In genomic region chr1:100147875-100148274, GRCh38 we compare ENCODE assay signal across 19 cellular contexts. TPM values are rescaled to one million over a fixed set of nuclear protein-coding genes. Genes with fewer than 3 reads are reported as not detected.
"Had no signal": no experiment of that assay in that cellular context is flagged by ENCODE, and none has a peak within 500 bp of the region (broad histone marks: within the 10 kb centered on the region; RNA-seq: fewer than 3 reads in every experiment).

No MANE protein-coding gene starts in this region.

- H3K4me3 Mint-ChIP-seq: activated naive CD4-positive, alpha-beta T cell treated with anti-CD3 and anti-CD28 coated beads for 36 hours; activated naive CD8-positive, alpha-beta T cell treated with anti-CD3 and anti-CD28 coated beads, Interleukin-2, amount 50 U/mL, for 24 hours; activated T-helper 1 cell treated with anti-CD3 and anti-CD28 coated beads, Interleukin-12 subunit alpha, Interleukin-12 subunit beta, Interleukin-2, Interleukin-4 antibody, amounts not matched to agents 30 ng/mL and 10 ng/mL and 1 ng/mL, durations not matched to agents 14 hours and 24 hours and 36 hours; mesothelial cell of epicardium; stimulated activated effector memory CD8-positive, alpha-beta T cell treated with anti-CD3 and anti-CD28 coated beads, Interleukin-12 subunit alpha, Interleukin-12 subunit beta, amount 100 ng/mL, for 72 hours had no signal

- H3K27me3 Mint-ChIP-seq: activated naive CD8-positive, alpha-beta T cell treated with anti-CD3 and anti-CD28 coated beads, Interleukin-2, amount 50 U/mL, for 24 hours had no signal

- H3K27me3 ChIP-seq: ascending aorta, breast epithelium, pancreas, sigmoid colon had no signal

- DNase-seq: activated CD4-positive, alpha-beta T cell treated with anti-CD3 and anti-CD28 coated beads, Interleukin-2, amount 50 U/mL, for 1 hour; activated naive CD4-positive, alpha-beta T cell treated with anti-CD3 and anti-CD28 coated beads for 36 hours; activated naive CD8-positive, alpha-beta T cell treated with anti-CD3 and anti-CD28 coated beads, Interleukin-2, amount 50 U/mL, for 24 hours; cerebellar nuclear complex; effector CD8-positive, alpha-beta T cell; foreskin fibroblast; hypothalamus; left colon; lower lobe of right lung; pancreas; sigmoid colon; stimulated activated CD4-positive, alpha-beta T cell treated with anti-CD3 and anti-CD28 coated beads, Interleukin-2, amount 100 ng/mL, for 24 hours; T-helper 9 cell had no signal

- H3K4me1 Mint-ChIP-seq: mesothelial cell of epicardium had no signal

- H3K9me3 ChIP-seq: ascending aorta, breast epithelium, lower lobe of right lung, pancreas, sigmoid colon had no signal

- H3K27ac ChIP-seq: ascending aorta, breast epithelium, lower lobe of right lung, pancreas, sigmoid colon had no signal

- H3K27ac Mint-ChIP-seq: activated naive CD4-positive, alpha-beta T cell treated with anti-CD3 and anti-CD28 coated beads for 36 hours; activated naive CD8-positive, alpha-beta T cell treated with anti-CD3 and anti-CD28 coated beads, Interleukin-2, amount 50 U/mL, for 24 hours; activated T-helper 1 cell treated with anti-CD3 and anti-CD28 coated beads, Interleukin-12 subunit alpha, Interleukin-12 subunit beta, Interleukin-2, Interleukin-4 antibody, amounts not matched to agents 30 ng/mL and 10 ng/mL and 1 ng/mL, durations not matched to agents 14 hours and 24 hours and 36 hours; mesothelial cell of epicardium; stimulated activated effector memory CD8-positive, alpha-beta T cell treated with anti-CD3 and anti-CD28 coated beads, Interleukin-12 subunit alpha, Interleukin-12 subunit beta, amount 100 ng/mL, for 72 hours had no signal

- H3K4me1 ChIP-seq: ascending aorta, breast epithelium, lower lobe of right lung, pancreas had no signal

- H3K4me3 ChIP-seq: ascending aorta, breast epithelium, lower lobe of right lung, pancreas, sigmoid colon had no signal

- ATAC-seq: activated CD4-positive, CD25-positive, alpha-beta regulatory T cell treated with anti-CD3 and anti-CD28 coated beads, Interleukin-2, amount 50 U/mL, for 24 hours; activated naive CD8-positive, alpha-beta T cell treated with anti-CD3 and anti-CD28 coated beads, Interleukin-2, amount 50 U/mL, for 24 hours; left colon; lower lobe of right lung; pancreas; stimulated activated effector memory CD8-positive, alpha-beta T cell treated with anti-CD3 and anti-CD28 coated beads, Interleukin-12 subunit alpha, Interleukin-12 subunit beta, amount 100 ng/mL, for 72 hours had no signal

- H3K9me3 Mint-ChIP-seq: activated naive CD4-positive, alpha-beta T cell treated with anti-CD3 and anti-CD28 coated beads for 36 hours; activated naive CD8-positive, alpha-beta T cell treated with anti-CD3 and anti-CD28 coated beads, Interleukin-2, amount 50 U/mL, for 24 hours; activated T-helper 1 cell treated with anti-CD3 and anti-CD28 coated beads, Interleukin-12 subunit alpha, Interleukin-12 subunit beta, Interleukin-2, Interleukin-4 antibody, amounts not matched to agents 30 ng/mL and 10 ng/mL and 1 ng/mL, durations not matched to agents 14 hours and 24 hours and 36 hours; mesothelial cell of epicardium; stimulated activated effector memory CD8-positive, alpha-beta T cell treated with anti-CD3 and anti-CD28 coated beads, Interleukin-12 subunit alpha, Interleukin-12 subunit beta, amount 100 ng/mL, for 72 hours had no signal

RNA-seq across cellular contexts. Expression of gene LRRC39, which starts 30.2 kb away (rescaled TPM):
- total RNA-seq: ascending aorta had no signal
